In the genomic region with DNA sequence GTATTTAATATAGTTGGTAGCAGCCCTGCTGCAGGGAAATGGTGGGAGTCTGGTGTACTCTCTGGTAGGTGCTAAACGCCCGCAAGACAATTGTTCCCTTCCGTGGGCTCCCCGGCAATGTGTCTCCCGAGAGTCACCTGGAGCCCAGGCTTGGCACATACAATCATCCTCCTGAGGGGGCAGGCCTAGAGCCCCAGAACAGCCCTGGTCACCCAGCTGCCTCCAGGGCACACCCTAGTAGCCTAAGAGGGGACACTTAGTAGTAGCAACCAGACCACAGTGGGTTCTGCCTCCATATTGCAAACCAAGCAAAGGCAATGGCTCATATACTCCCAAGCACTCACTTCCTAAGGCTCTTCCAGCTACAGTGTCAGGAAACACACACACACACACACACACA, we compare ENCODE assay signal across 19 cellular contexts.
A peak's percentile ranks its signal among the peaks of the same experiment; 100 is the strongest.
DNase-seq lines count a peak whose midpoint lies in the region; ATAC-seq and TF ChIP-seq lines count a peak whose summit lies in the region.
"Had no signal": no experiment of that assay in that cellular context is flagged by ENCODE, and none has a peak within 500 bp of the region (broad histone marks: within the 10 kb centered on the region; RNA-seq: fewer than 3 reads in every experiment).

No MANE protein-coding gene starts in this region.

- no peaks in the 10 kb centered on the region for H3K9me3 ChIP-seq in vagina
- H3K9me3 ChIP-seq: BLaER1 treated with 17β-estradiol and CSF1 and Interleukin-3, amounts not matched to agents 10 nM and 100 nM had no signal

- no peak for DNase-seq in activated naive CD4-positive, alpha-beta T cell treated with anti-CD3 and anti-CD28 coated beads for 36 hours
- DNase-seq in central memory CD8-positive, alpha-beta T cell (ENCODE audit: low spot score in 2 of 2) = no peak
- no peak for DNase-seq in naive thymus-derived CD8-positive, alpha-beta T cell
- DNase-seq in vagina (ENCODE audit: extremely low spot score in 2 of 2) (peak; percentile 55 to 67), NCI-H1694 treated with DMSO at 0.1 percent for 48 hours (lab: John Stamatoyannopoulos, UW) (no peak)
- no peak for DNase-seq in activated CD4-positive, alpha-beta memory T cell treated with anti-CD3 and anti-CD28 coated beads, Interleukin-2, amount 10 ng/mL, durations not matched to agents 7 days and 5 days
- DNase-seq: DMS153, DMS79, GDM1, GM23248, HCEC 1CT, HFFc6 had no signal

- intact Hi-C loops in activated naive CD4-positive, alpha-beta T cell treated with anti-CD3 and anti-CD28 coated beads for 36 hours (cut with micrococcal nuclease) = no loop called here
- intact Hi-C loops in vagina (cut with DNase I) = no loop called here

- no peaks in the 10 kb centered on the region for H3K36me3 ChIP-seq in vagina
- H3K36me3 ChIP-seq: BLaER1 treated with 17β-estradiol and CSF1 and Interleukin-3, amounts not matched to agents 10 nM and 100 nM had no signal

- H3K36me3 Mint-ChIP-seq in activated naive CD4-positive, alpha-beta T cell treated with anti-CD3 and anti-CD28 coated beads, Interleukin-2, amount 50 U/mL, for 24 hours = peaks cover 19% of the 10 kb centered on the region
- H3K36me3 Mint-ChIP-seq in activated naive CD4-positive, alpha-beta T cell treated with anti-CD3 and anti-CD28 coated beads for 36 hours (ENCODE audit: low read depth) = no peaks in the 10 kb centered on the region
- peaks cover 11% of the 10 kb centered on the region for H3K36me3 Mint-ChIP-seq in central memory CD8-positive, alpha-beta T cell (ENCODE audit: insufficient read depth)
- peaks cover 5 to 36% (median 17%) of the 10 kb centered on the region in 3 donors for H3K36me3 Mint-ChIP-seq in naive thymus-derived CD8-positive, alpha-beta T cell
- H3K36me3 Mint-ChIP-seq in activated CD4-positive, alpha-beta memory T cell treated with anti-CD3 and anti-CD28 coated beads, Interleukin-2, amount 10 ng/mL, durations not matched to agents 7 days and 5 days (ENCODE audit: low read depth) = no peaks in the 10 kb centered on the region
- H3K36me3 Mint-ChIP-seq: IgD-negative memory B cell had no signal

- POLR2A ChIA-PET in naive thymus-derived CD8-positive, alpha-beta T cell (lab: Charles Lee) = interaction anchor here (0.7 kb wide), 1 partner anchor 116 kb away, joined by 3 read pairs; no protein-coding TSS in a partner anchor
- POLR2A ChIA-PET in activated CD4-positive, alpha-beta memory T cell treated with anti-CD3 and anti-CD28 coated beads, Interleukin-2, amount 10 ng/mL, durations not matched to agents 7 days and 5 days (lab: Charles Lee) = interaction anchor here (0.9 kb wide), 1 partner anchor 39 kb away, joined by 3 read pairs; no protein-coding TSS in a partner anchor

- H3K27ac ChIP-seq in vagina = no peak overlapping the region
- H3K27ac ChIP-seq: 22Rv1; BLaER1 treated with 17β-estradiol and CSF1 and Interleukin-3, amounts not matched to agents 10 nM and 100 nM; GM23248 had no signal

- peak overlapping the region; percentile 8 for H3K27ac Mint-ChIP-seq in activated naive CD4-positive, alpha-beta T cell treated with anti-CD3 and anti-CD28 coated beads, Interleukin-2, amount 50 U/mL, for 24 hours
- no peak overlapping the region for H3K27ac Mint-ChIP-seq in activated naive CD4-positive, alpha-beta T cell treated with anti-CD3 and anti-CD28 coated beads for 36 hours
- H3K27ac Mint-ChIP-seq in central memory CD8-positive, alpha-beta T cell (ENCODE audit: low read depth) = peak overlapping the region; percentile 22
- peak overlapping the region; percentile 2 to 86 (median 68) for H3K27ac Mint-ChIP-seq in naive thymus-derived CD8-positive, alpha-beta T cell
- H3K27ac Mint-ChIP-seq in activated CD4-positive, alpha-beta memory T cell treated with anti-CD3 and anti-CD28 coated beads, Interleukin-2, amount 10 ng/mL, durations not matched to agents 7 days and 5 days = no peak overlapping the region
- H3K27ac Mint-ChIP-seq: B cell, HFFc6 had no signal

- no peak for TF ChIP-seq POLR2A in vagina (IDR thresholded peaks at IDR 0.05)

- TF ChIP-seq CTCF in vagina (IDR thresholded peaks at IDR 0.05) = no peak

- H3K4me3 ChIP-seq in vagina = no peak overlapping the region
- H3K4me3 ChIP-seq: BLaER1 treated with 17β-estradiol and CSF1 and Interleukin-3, amounts not matched to agents 10 nM and 100 nM; GM23248 had no signal

- peaks cover 42% of the 10 kb centered on the region for H3K4me1 Mint-ChIP-seq in activated naive CD4-positive, alpha-beta T cell treated with anti-CD3 and anti-CD28 coated beads, Interleukin-2, amount 50 U/mL, for 24 hours
- peaks cover 32% of the 10 kb centered on the region for H3K4me1 Mint-ChIP-seq in activated naive CD4-positive, alpha-beta T cell treated with anti-CD3 and anti-CD28 coated beads for 36 hours (ENCODE audit: low read depth)
- H3K4me1 Mint-ChIP-seq in central memory CD8-positive, alpha-beta T cell = peaks cover 26% of the 10 kb centered on the region
- H3K4me1 Mint-ChIP-seq in naive thymus-derived CD8-positive, alpha-beta T cell = peaks cover 32 to 51% (median 42%) of the 10 kb centered on the region in 4 donors
- H3K4me1 Mint-ChIP-seq in activated CD4-positive, alpha-beta memory T cell treated with anti-CD3 and anti-CD28 coated beads, Interleukin-2, amount 10 ng/mL, durations not matched to agents 7 days and 5 days = peaks cover 8% of the 10 kb centered on the region

- H3K27me3 ChIP-seq in vagina = no peaks in the 10 kb centered on the region
- H3K27me3 ChIP-seq: BLaER1 treated with 17β-estradiol and CSF1 and Interleukin-3, amounts not matched to agents 10 nM and 100 nM had no signal

- ATAC-seq in central memory CD8-positive, alpha-beta T cell (replicated peaks; ENCODE audit: extremely low read depth, poor library complexity, severe bottlenecking) = no peak
- no peak for ATAC-seq in naive thymus-derived CD8-positive, alpha-beta T cell
- ATAC-seq in HG03432 (IDR thresholded peaks at IDR 0.05; ENCODE audit: unreplicated experiment) = no peak
- ATAC-seq: HepG2 had no signal

- CTCF ChIA-PET in activated naive CD4-positive, alpha-beta T cell treated with anti-CD3 and anti-CD28 coated beads for 36 hours (lab: Charles Lee) = interaction anchor here (0.7 to 2.0 kb wide), 4 partner anchors 25 to 147 kb away, joined by 4 to 6 read pairs (median 4); no protein-coding TSS in a partner anchor
- CTCF ChIA-PET in activated CD4-positive, alpha-beta memory T cell treated with anti-CD3 and anti-CD28 coated beads, Interleukin-2, amount 10 ng/mL, durations not matched to agents 7 days and 5 days (lab: Charles Lee) = interaction anchor here (1.1 kb wide), 1 partner anchor 166 kb away, joined by 4 read pairs; no protein-coding TSS in a partner anchor

- no peaks in the 10 kb centered on the region for H3K9me3 Mint-ChIP-seq in activated naive CD4-positive, alpha-beta T cell treated with anti-CD3 and anti-CD28 coated beads, Interleukin-2, amount 50 U/mL, for 24 hours
- H3K9me3 Mint-ChIP-seq in activated naive CD4-positive, alpha-beta T cell treated with anti-CD3 and anti-CD28 coated beads for 36 hours = no peaks in the 10 kb centered on the region
- no peaks in the 10 kb centered on the region for H3K9me3 Mint-ChIP-seq in central memory CD8-positive, alpha-beta T cell
- peaks cover 0 to 11% (median 0%) of the 10 kb centered on the region in 9 donors for H3K9me3 Mint-ChIP-seq in naive thymus-derived CD8-positive, alpha-beta T cell
- no peaks in the 10 kb centered on the region for H3K9me3 Mint-ChIP-seq in activated CD4-positive, alpha-beta memory T cell treated with anti-CD3 and anti-CD28 coated beads, Interleukin-2, amount 10 ng/mL, durations not matched to agents 7 days and 5 days
- H3K9me3 Mint-ChIP-seq: HFFc6 had no signal

- no peaks in the 10 kb centered on the region for H3K27me3 Mint-ChIP-seq in activated naive CD4-positive, alpha-beta T cell treated with anti-CD3 and anti-CD28 coated beads, Interleukin-2, amount 50 U/mL, for 24 hours
- H3K27me3 Mint-ChIP-seq in activated naive CD4-positive, alpha-beta T cell treated with anti-CD3 and anti-CD28 coated beads for 36 hours (ENCODE audit: low read depth) = no peaks in the 10 kb centered on the region
- H3K27me3 Mint-ChIP-seq in central memory CD8-positive, alpha-beta T cell = no peaks in the 10 kb centered on the region
- no peaks in the 10 kb centered on the region for H3K27me3 Mint-ChIP-seq in naive thymus-derived CD8-positive, alpha-beta T cell
- H3K27me3 Mint-ChIP-seq in activated CD4-positive, alpha-beta memory T cell treated with anti-CD3 and anti-CD28 coated beads, Interleukin-2, amount 10 ng/mL, durations not matched to agents 7 days and 5 days = peaks cover 9% of the 10 kb centered on the region

- H3K4me3 Mint-ChIP-seq in activated naive CD4-positive, alpha-beta T cell treated with anti-CD3 and anti-CD28 coated beads, Interleukin-2, amount 50 U/mL, for 24 hours = no peak overlapping the region
- no peak overlapping the region for H3K4me3 Mint-ChIP-seq in activated naive CD4-positive, alpha-beta T cell treated with anti-CD3 and anti-CD28 coated beads for 36 hours
- H3K4me3 Mint-ChIP-seq in central memory CD8-positive, alpha-beta T cell = no peak overlapping the region
- no peak overlapping the region for H3K4me3 Mint-ChIP-seq in naive thymus-derived CD8-positive, alpha-beta T cell
- H3K4me3 Mint-ChIP-seq in activated CD4-positive, alpha-beta memory T cell treated with anti-CD3 and anti-CD28 coated beads, Interleukin-2, amount 10 ng/mL, durations not matched to agents 7 days and 5 days = no peak overlapping the region
- H3K4me3 Mint-ChIP-seq: B cell, HFFc6, IgD-negative memory B cell had no signal

- no peaks in the 10 kb centered on the region for H3K4me1 ChIP-seq in vagina

Comparison
In these comparisons a context has a peak if more than half of its experiments do, and no peak if none do; other contexts are left out.
1. H3K27ac Mint-ChIP-seq: peak in activated naive CD4-positive, alpha-beta T cell treated with anti-CD3 and anti-CD28 coated beads, Interleukin-2, amount 50 U/mL, for 24 hours (single experiment), central memory CD8-positive, alpha-beta T cell (single experiment) and naive thymus-derived CD8-positive, alpha-beta T cell (10 of 10); none in activated naive CD4-positive, alpha-beta T cell treated with anti-CD3 and anti-CD28 coated beads for 36 hours (single experiment) and activated CD4-positive, alpha-beta memory T cell treated with anti-CD3 and anti-CD28 coated beads, Interleukin-2, amount 10 ng/mL, durations not matched to agents 7 days and 5 days (single experiment).
2. DNase-seq: peak in vagina (2 of 2); none in activated naive CD4-positive, alpha-beta T cell treated with anti-CD3 and anti-CD28 coated beads for 36 hours (single experiment), central memory CD8-positive, alpha-beta T cell (0 of 2), naive thymus-derived CD8-positive, alpha-beta T cell (0 of 10), activated CD4-positive, alpha-beta memory T cell treated with anti-CD3 and anti-CD28 coated beads, Interleukin-2, amount 10 ng/mL, durations not matched to agents 7 days and 5 days (single experiment) and NCI-H1694 treated with DMSO at 0.1 percent for 48 hours (single experiment).